ENCODE assay signal across 10 cellular contexts in genomic region chr1:12014141-12014981, GRCh38. TPM values are rescaled to one million over a fixed set of nuclear protein-coding genes. Genes with fewer than 3 reads are reported as not detected.
DNase-seq lines count a peak whose midpoint lies in the region; ATAC-seq and TF ChIP-seq lines count a peak whose summit lies in the region.
"Had no signal": no experiment of that assay in that cellular context is flagged by ENCODE, and none has a peak within 500 bp of the region (broad histone marks: within the 10 kb centered on the region; RNA-seq: fewer than 3 reads in every experiment).

No MANE protein-coding gene starts in this region.

- H3K4me3 ChIP-seq in GM12864 (ENCODE audit: low read depth, low read length), result no peak overlapping the region
- H3K4me3 ChIP-seq: ovary had no signal

- H3K4me1 Mint-ChIP-seq in activated CD4-positive, alpha-beta memory T cell treated with anti-CD3 and anti-CD28 coated beads for 36 hours (ENCODE audit: low read depth), result peaks cover 31% of the 10 kb centered on the region

- POLR2A ChIA-PET in activated CD4-positive, alpha-beta memory T cell treated with anti-CD3 and anti-CD28 coated beads for 36 hours (lab: Charles Lee), result interaction anchor here (1.0 to 1.9 kb wide), 2 partner anchors 105 to 106 kb away, joined by 5 to 6 read pairs; no protein-coding TSS in a partner anchor

- intact Hi-C loops in activated CD4-positive, alpha-beta memory T cell treated with anti-CD3 and anti-CD28 coated beads for 36 hours (cut with micrococcal nuclease), result no loop called here

- DNase-seq in GM12864 (ENCODE audit: low read depth), result no peak
- peak; percentile 57 for DNase-seq in activated CD4-positive, alpha-beta memory T cell treated with anti-CD3 and anti-CD28 coated beads for 36 hours
- peak; percentile 64 for DNase-seq in iris pigment epithelial cell (ENCODE audit: low read depth)
- no peak for DNase-seq in NCI-H128 (lab: John Stamatoyannopoulos, UW; ENCODE audit: unreplicated experiment)
- no peak for DNase-seq in hypothalamus (lab: John Stamatoyannopoulos, UW)

- no peaks in the 10 kb centered on the region for H3K9me3 Mint-ChIP-seq in activated CD4-positive, alpha-beta memory T cell treated with anti-CD3 and anti-CD28 coated beads for 36 hours

- ATAC-seq in GM19452 (IDR thresholded peaks at IDR 0.05; ENCODE audit: unreplicated experiment) (no peak), HG03457 (IDR thresholded peaks at IDR 0.05; ENCODE audit: unreplicated experiment) (no peak)

- no peak overlapping the region for H3K4me3 Mint-ChIP-seq in activated CD4-positive, alpha-beta memory T cell treated with anti-CD3 and anti-CD28 coated beads for 36 hours

- H3K27ac ChIP-seq in 22Rv1, result peak overlapping the region; percentile 43
- H3K27ac ChIP-seq: ovary had no signal

- CTCF ChIA-PET in activated CD4-positive, alpha-beta memory T cell treated with anti-CD3 and anti-CD28 coated beads for 36 hours (lab: Charles Lee), result interaction anchor here (0.7 kb wide), 1 partner anchor 36 kb away, joined by 3 read pairs; no protein-coding TSS in a partner anchor

- TF ChIP-seq CTCF in 22Rv1 (IDR thresholded peaks at IDR 0.05) (no peak), GM12864 (IDR thresholded peaks at IDR 0.05; ENCODE audit: low read depth, low read length, missing control alignments) (peak; percentile 12)

- no peaks in the 10 kb centered on the region for H3K27me3 Mint-ChIP-seq in activated CD4-positive, alpha-beta memory T cell treated with anti-CD3 and anti-CD28 coated beads for 36 hours

- H3K36me3 Mint-ChIP-seq in activated CD4-positive, alpha-beta memory T cell treated with anti-CD3 and anti-CD28 coated beads for 36 hours, result peaks cover 30% of the 10 kb centered on the region

- H3K27ac Mint-ChIP-seq in activated CD4-positive, alpha-beta memory T cell treated with anti-CD3 and anti-CD28 coated beads for 36 hours, result peak overlapping the region; percentile 90

RNA-seq across cellular contexts. Expression of gene MIIP, which starts 4.9 kb away (rescaled TPM):
- total RNA-seq in activated CD4-positive, alpha-beta memory T cell treated with anti-CD3 and anti-CD28 coated beads for 36 hours, result 10 to 100 TPM; 46.1 to 47.9 TPM

RNA-seq across cellular contexts. Expression of gene MFN2, which starts 34.1 kb away (rescaled TPM):
- total RNA-seq in activated CD4-positive, alpha-beta memory T cell treated with anti-CD3 and anti-CD28 coated beads for 36 hours, result 10 to 100 TPM; 52.0 to 58.1 TPM

RNA-seq across cellular contexts. Expression of gene TNFRSF8, which starts 48.7 kb away (rescaled TPM):
- 10 to 100 TPM; 31.1 to 33.2 TPM for total RNA-seq in activated CD4-positive, alpha-beta memory T cell treated with anti-CD3 and anti-CD28 coated beads for 36 hours
- total RNA-seq: dermis microvascular lymphatic vessel endothelial cell had no signal

Comparison
In these comparisons a context has a peak if more than half of its experiments do, and no peak if none do; other contexts are left out.
1. DNase-seq: peak in activated CD4-positive, alpha-beta memory T cell treated with anti-CD3 and anti-CD28 coated beads for 36 hours (single experiment) and iris pigment epithelial cell (single experiment); none in GM12864 (single experiment), NCI-H128 (single experiment) and hypothalamus (0 of 51).